Comparison of ENCODE assay signal across 29 cellular contexts in genomic region chr6:150624199-150624598, GRCh38.
"Had no signal": no experiment of that assay in that cellular context is flagged by ENCODE, and none has a peak within 500 bp of the region (broad histone marks: within the 10 kb centered on the region; RNA-seq: fewer than 3 reads in every experiment).

No MANE protein-coding gene starts in this region.

- H2AFZ ChIP-seq: hepatocyte, parathyroid adenoma had no signal

- H3K27me3 ChIP-seq: ascending aorta, cardiac muscle cell, gastroesophageal sphincter, hepatocyte, right atrium auricular region, thyroid gland, upper lobe of right lung had no signal

- DNase-seq: activated CD4-positive, alpha-beta T cell treated with anti-CD3 and anti-CD28 coated beads for 36 hours; activated CD4-positive, alpha-beta T cell treated with anti-CD3 and anti-CD28 coated beads, Interleukin-2, amount 50 U/mL, for 4 hours; activated CD4-positive, CD25-positive, alpha-beta regulatory T cell; activated CD8-positive, alpha-beta memory T cell treated with anti-CD3 and anti-CD28 coated beads for 24 hours; activated gamma-delta T cell; activated naive CD4-positive, alpha-beta T cell treated with anti-CD3 and anti-CD28 coated beads, Interleukin-2, amount 10 ng/mL, durations not matched to agents 7 days and 5 days; activated naive CD8-positive, alpha-beta T cell treated with anti-CD3 and anti-CD28 coated beads, Interleukin-2, amount 10 ng/mL, durations not matched to agents 7 days and 5 days; cortex of kidney; effector memory CD8-positive, alpha-beta T cell; islet precursor cell; left ventricle myocardium inferior; occipital lobe; stimulated activated CD4-positive, alpha-beta T cell treated with anti-CD3 and anti-CD28 coated beads, Interleukin-15, amount 100 ng/mL, for 24 hours; T-cell; thyroid gland; upper lobe of right lung had no signal

- H3K9me3 ChIP-seq: ascending aorta, gastroesophageal sphincter, left ventricle myocardium inferior, right atrium auricular region, thyroid gland, upper lobe of right lung had no signal

- FAIRE-seq: endothelial cell of umbilical vein had no signal

- H3K27ac Mint-ChIP-seq: activated CD4-positive, alpha-beta T cell treated with anti-CD3 and anti-CD28 coated beads for 36 hours; activated naive CD8-positive, alpha-beta T cell treated with anti-CD3 and anti-CD28 coated beads, Interleukin-2, amount 10 ng/mL, durations not matched to agents 7 days and 5 days; brain; effector memory CD8-positive, alpha-beta T cell; T-helper 2 cell treated with Interferon-gamma antibody and Interleukin-4, amounts not matched to agents 5 μg/mL and 100 μg/mL, for 36 hours had no signal

- H3K9ac ChIP-seq: parathyroid adenoma had no signal

- H3K36me3 ChIP-seq: ascending aorta, cardiac muscle cell, gastroesophageal sphincter, left ventricle myocardium inferior, right atrium auricular region, thyroid gland, upper lobe of right lung had no signal

- H3K4me1 ChIP-seq: thyroid gland had no signal

- H3K4me3 ChIP-seq: ascending aorta, cardiac muscle cell, gastroesophageal sphincter, hepatocyte, left ventricle myocardium inferior, lung, right atrium auricular region, smooth muscle cell, thyroid gland, upper lobe of right lung had no signal

- H3K4me2 ChIP-seq: hepatocyte, smooth muscle cell had no signal

- H3K27me3 Mint-ChIP-seq: brain had no signal

- H3K9me3 Mint-ChIP-seq: activated naive CD4-positive, alpha-beta T cell treated with anti-CD3 and anti-CD28 coated beads, Interleukin-2, amount 10 ng/mL, durations not matched to agents 7 days and 5 days; activated naive CD8-positive, alpha-beta T cell treated with anti-CD3 and anti-CD28 coated beads, Interleukin-2, amount 10 ng/mL, durations not matched to agents 7 days and 5 days; effector memory CD8-positive, alpha-beta T cell; T-cell; T-helper 2 cell treated with Interferon-gamma antibody and Interleukin-4, amounts not matched to agents 5 μg/mL and 100 μg/mL, for 36 hours had no signal

- H3K27ac ChIP-seq: ascending aorta, cardiac muscle cell, hepatocyte, right atrium auricular region, thyroid gland, upper lobe of right lung had no signal

- ATAC-seq: effector memory CD8-positive, alpha-beta T cell; gastroesophageal sphincter; T-cell; upper lobe of right lung had no signal

- H3K4me3 Mint-ChIP-seq: activated CD4-positive, alpha-beta T cell treated with anti-CD3 and anti-CD28 coated beads for 36 hours; activated naive CD4-positive, alpha-beta T cell treated with anti-CD3 and anti-CD28 coated beads, Interleukin-2, amount 10 ng/mL, durations not matched to agents 7 days and 5 days; activated naive CD8-positive, alpha-beta T cell treated with anti-CD3 and anti-CD28 coated beads, Interleukin-2, amount 10 ng/mL, durations not matched to agents 7 days and 5 days; brain; effector memory CD8-positive, alpha-beta T cell; neural crest cell; stimulated activated naive CD8-positive, alpha-beta T cell treated with anti-CD3 and anti-CD28 coated beads, Interleukin-15, Interleukin-2, amounts not matched to agents 100 ng/mL and 50 ng/mL, for 24 hours; T-cell; T-helper 2 cell treated with Interferon-gamma antibody and Interleukin-4, amounts not matched to agents 5 μg/mL and 100 μg/mL, for 36 hours had no signal

- H3K36me3 Mint-ChIP-seq: activated naive CD4-positive, alpha-beta T cell treated with anti-CD3 and anti-CD28 coated beads, Interleukin-2, amount 10 ng/mL, durations not matched to agents 7 days and 5 days; activated naive CD8-positive, alpha-beta T cell treated with anti-CD3 and anti-CD28 coated beads, Interleukin-2, amount 10 ng/mL, durations not matched to agents 7 days and 5 days; T-cell had no signal
